1 cellular context compared by ENCODE assay signal in genomic region chr21:38824124-38824822, GRCh38.
A peak's percentile ranks its signal among the peaks of the same experiment; 100 is the strongest.
TF ChIP-seq lines count a peak whose summit lies in the region.

No MANE protein-coding gene starts in this region.

TF ChIP-seq in HepG2, 621 proteins besides CTCF, POLR2A, EP300 and RAD21 (continued from another document and continues in another):
- peak; percentile 91 for TF ChIP-seq PAXIP1 (CRISPR knock-in tag; conservative IDR thresholded peaks at IDR 0.05)
- 0 out of 2 replicates have a peak, but pooled peaks have one; percentile 33 for TF ChIP-seq BHLHE40 (IDR thresholded peaks at IDR 0.05; ENCODE audit: low read length)
- no peak for TF ChIP-seq TFDP2 (CRISPR knock-in tag; IDR thresholded peaks at IDR 0.05)
- TF ChIP-seq CERS6 (CRISPR knock-in tag; IDR thresholded peaks at IDR 0.05): no peak
- no peak for TF ChIP-seq TOPORS (CRISPR knock-in tag; IDR thresholded peaks at IDR 0.05)
- TF ChIP-seq ZNF430 (CRISPR knock-in tag; IDR thresholded peaks at IDR 0.05): peak; percentile 62; the same call in 1 of the 2 replicates
- peak; percentile 65; the same call in 1 of the 2 replicates for TF ChIP-seq ZNF501 (CRISPR knock-in tag; IDR thresholded peaks at IDR 0.05)
- TF ChIP-seq TARDBP (CRISPR knock-in tag; IDR thresholded peaks at IDR 0.05): peak; percentile 78
- TF ChIP-seq ZNF224 (CRISPR knock-in tag; IDR thresholded peaks at IDR 0.05): no peak
- no peak for TF ChIP-seq ZNF7 (CRISPR knock-in tag; IDR thresholded peaks at IDR 0.05)
- no peak for TF ChIP-seq ATRX (CRISPR knock-in tag; IDR thresholded peaks at IDR 0.05; ENCODE audit: borderline replicate concordance)
- TF ChIP-seq KLF6 (CRISPR knock-in tag; IDR thresholded peaks at IDR 0.05): peak; percentile 57; the same call in 1 of the 2 replicates
- TF ChIP-seq ZNF318 (CRISPR knock-in tag; IDR thresholded peaks at IDR 0.05): no peak
- TF ChIP-seq ZBTB34 (CRISPR knock-in tag; IDR thresholded peaks at IDR 0.05): no peak
- no peak for TF ChIP-seq ZBTB7A (CRISPR knock-in tag; IDR thresholded peaks at IDR 0.05)
- TF ChIP-seq ZBTB4 (CRISPR knock-in tag; IDR thresholded peaks at IDR 0.05; ENCODE audit: borderline replicate concordance): peak; percentile 55; the same call in 1 of the 2 replicates
- peak; percentile 79 for TF ChIP-seq HDAC2 (CRISPR knock-in tag; IDR thresholded peaks at IDR 0.05)
- TF ChIP-seq ZKSCAN8 (CRISPR knock-in tag; IDR thresholded peaks at IDR 0.05; ENCODE audit: borderline replicate concordance): peak; percentile 69; the same call in 1 of the 2 replicates
- no peak for TF ChIP-seq PPARG (CRISPR knock-in tag; conservative IDR thresholded peaks at IDR 0.05)
- TF ChIP-seq ZNF260 (CRISPR knock-in tag; IDR thresholded peaks at IDR 0.05; ENCODE audit: borderline replicate concordance, low read depth): no peak
- no peak for TF ChIP-seq HNRNPUL1 (IDR thresholded peaks at IDR 0.05; ENCODE audit: low read depth, low read length)
- no peak for TF ChIP-seq ZKSCAN5 (CRISPR knock-in tag; IDR thresholded peaks at IDR 0.05)
- TF ChIP-seq ZNF672 (CRISPR knock-in tag; IDR thresholded peaks at IDR 0.05): no peak
- TF ChIP-seq ZNF335 (CRISPR knock-in tag; IDR thresholded peaks at IDR 0.05): no peak
- peak; percentile 76; the same call in 1 of the 2 replicates for TF ChIP-seq ZNF503 (CRISPR knock-in tag; IDR thresholded peaks at IDR 0.05)
- peak; percentile 60 for TF ChIP-seq ATF1 (CRISPR knock-in tag; IDR thresholded peaks at IDR 0.05)
- no peak for TF ChIP-seq ZNF850 (CRISPR knock-in tag; conservative IDR thresholded peaks at IDR 0.05)
- TF ChIP-seq NCOA5 (CRISPR knock-in tag; IDR thresholded peaks at IDR 0.05): no peak
- no peak for TF ChIP-seq SRY (CRISPR knock-in tag; IDR thresholded peaks at IDR 0.05)
- TF ChIP-seq POGZ (CRISPR knock-in tag; IDR thresholded peaks at IDR 0.05): peak; percentile 95
- no peak for TF ChIP-seq IRF9 (CRISPR knock-in tag; IDR thresholded peaks at IDR 0.05; ENCODE audit: borderline replicate concordance)
- no peak for TF ChIP-seq MXD1 (CRISPR knock-in tag; IDR thresholded peaks at IDR 0.05)
- TF ChIP-seq ZNF354B (CRISPR knock-in tag; IDR thresholded peaks at IDR 0.05): no peak
- TF ChIP-seq ZNF747 (CRISPR knock-in tag; IDR thresholded peaks at IDR 0.05; ENCODE audit: borderline replicate concordance): no peak
- peak; percentile 53; the same call in 1 of the 2 replicates for TF ChIP-seq ERF (CRISPR knock-in tag; IDR thresholded peaks at IDR 0.05)
- peak; percentile 93 for TF ChIP-seq ZMYM4 (CRISPR knock-in tag; IDR thresholded peaks at IDR 0.05)
- TF ChIP-seq ZNF205 (CRISPR knock-in tag; IDR thresholded peaks at IDR 0.05): 0 out of 2 replicates have a peak, but pooled peaks have one; percentile 21
- peak; percentile 18; the same call in 1 of the 2 replicates for TF ChIP-seq SMC3 (IDR thresholded peaks at IDR 0.05; ENCODE audit: low read length)
- TF ChIP-seq ZZZ3 (CRISPR knock-in tag; IDR thresholded peaks at IDR 0.05; ENCODE audit: borderline replicate concordance): no peak
- no peak for TF ChIP-seq TEAD2 (CRISPR knock-in tag; IDR thresholded peaks at IDR 0.05)
- TF ChIP-seq ZNF737 (CRISPR knock-in tag; IDR thresholded peaks at IDR 0.05; ENCODE audit: borderline replicate concordance): no peak
